ENCODE assay signal across 17 cellular contexts in the genomic region with DNA sequence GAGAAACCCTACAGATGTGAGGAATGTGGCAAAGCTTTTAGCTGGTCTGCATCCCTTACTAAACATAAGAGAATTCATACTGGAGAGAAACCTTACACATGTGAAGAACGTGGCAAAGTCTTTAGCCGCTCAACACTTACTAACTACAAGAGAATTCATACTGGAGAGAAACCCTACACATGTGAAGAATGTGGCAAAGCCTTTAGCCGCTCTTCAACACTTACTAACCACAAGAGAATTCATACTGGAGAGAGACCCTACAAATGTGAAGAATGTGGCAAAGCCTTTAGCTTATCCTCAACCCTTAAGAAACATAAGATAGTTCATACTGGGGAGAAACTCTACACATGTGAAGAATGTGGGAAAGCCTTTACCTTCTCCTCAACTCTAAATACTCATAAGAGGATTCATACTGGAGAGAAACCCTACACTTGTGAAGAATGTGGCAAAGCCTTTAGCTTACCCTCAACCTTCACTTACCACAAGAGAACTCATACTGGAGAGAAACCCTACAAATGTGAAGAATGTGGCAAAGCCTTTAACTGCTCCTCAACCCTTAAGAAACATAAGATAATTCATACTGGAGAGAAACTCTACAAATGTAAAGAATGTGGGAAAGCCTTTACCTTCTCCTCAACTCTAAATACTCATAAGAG. TPM values are rescaled to one million over a fixed set of nuclear protein-coding genes. Genes with fewer than 3 reads are reported as not detected.
"Had no signal": no experiment of that assay in that cellular context is flagged by ENCODE, and none has a peak within 500 bp of the region (broad histone marks: within the 10 kb centered on the region; RNA-seq: fewer than 3 reads in every experiment).

No MANE protein-coding gene starts in this region.

RNA-seq across cellular contexts. Expression of a gene that starts 19.3 kb away (rescaled TPM):
- total RNA-seq: natural killer cell treated with Interleukin-12 subunit alpha and Interleukin-12 subunit beta and Interleukin-15 and Interleukin-18, amount 100 ng/mL, for 72 hours; neural crest cell; omental fat pad; osteocyte; pancreas; posterior vena cava; pulmonary artery endothelial cell; right atrium auricular region; sciatic nerve; smooth muscle cell; spleen; suprapubic skin; transverse colon; upper lobe of right lung; urinary bladder; uterus had no signal
- polyA plus RNA-seq: pancreas, smooth muscle cell, spleen, thymus, urinary bladder had no signal
